In the genomic region with DNA sequence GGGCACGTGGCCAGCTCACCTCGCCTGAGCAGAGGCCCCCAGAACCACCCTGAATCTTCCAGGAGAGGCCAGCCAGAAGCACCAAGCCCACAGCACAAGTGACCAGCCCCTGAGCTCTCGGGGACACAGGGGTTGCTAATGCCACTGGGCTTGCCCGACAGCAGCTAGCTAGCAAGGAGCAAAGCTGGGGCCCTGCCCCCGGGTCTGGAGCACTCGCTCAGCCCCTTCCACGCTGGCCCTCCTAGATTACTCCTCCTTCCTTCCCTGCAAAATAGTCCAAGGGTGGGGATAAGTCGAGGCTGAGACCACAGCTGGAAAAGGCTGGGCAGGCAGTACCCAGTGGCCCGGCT, we compare ENCODE assay signal across 22 cellular contexts.
A peak's percentile ranks its signal among the peaks of the same experiment; 100 is the strongest.
DNase-seq lines count a peak whose midpoint lies in the region; ATAC-seq and TF ChIP-seq lines count a peak whose summit lies in the region.
"Had no signal": no experiment of that assay in that cellular context is flagged by ENCODE, and none has a peak within 500 bp of the region (broad histone marks: within the 10 kb centered on the region; RNA-seq: fewer than 3 reads in every experiment).

No MANE protein-coding gene starts in this region.

- no peak for TF ChIP-seq EP300 in esophagus muscularis mucosa (IDR thresholded peaks at IDR 0.05)
- TF ChIP-seq EP300 in tibial nerve (IDR thresholded peaks at IDR 0.05): no peak

- no peaks in the 10 kb centered on the region for H3K9me3 Mint-ChIP-seq in nephron
- H3K9me3 Mint-ChIP-seq: activated T-cell treated with anti-CD3 and anti-CD28 coated beads, Interleukin-2, amount 50 U/mL, for 4 hours; CD4-positive, CD25-positive, alpha-beta regulatory T cell had no signal

- peaks cover 68% of the 10 kb centered on the region for H3K4me1 Mint-ChIP-seq in nephron
- H3K4me1 Mint-ChIP-seq: CD4-positive, CD25-positive, alpha-beta regulatory T cell had no signal

- peak overlapping the region in 1 of 3 experiments; percentile 73 for H3K4me3 Mint-ChIP-seq in nephron
- H3K4me3 Mint-ChIP-seq: activated T-cell treated with anti-CD3 and anti-CD28 coated beads, Interleukin-2, amount 50 U/mL, for 4 hours; CD4-positive, CD25-positive, alpha-beta regulatory T cell had no signal

- H3K36me3 ChIP-seq in esophagus muscularis mucosa (no peaks in the 10 kb centered on the region), tibial nerve (no peaks in the 10 kb centered on the region)
- H3K36me3 ChIP-seq: thoracic aorta had no signal

- H3K27me3 ChIP-seq in esophagus muscularis mucosa (no peaks in the 10 kb centered on the region), tibial nerve (no peaks in the 10 kb centered on the region)

- H3K4me3 ChIP-seq in esophagus muscularis mucosa: no peak overlapping the region
- no peak overlapping the region for H3K4me3 ChIP-seq in tibial nerve
- H3K4me3 ChIP-seq: thoracic aorta had no signal

- 94% methylated on average over 5 of the region's 9 CpGs for WGBS in esophagus muscularis mucosa
- WGBS in tibial nerve, 2 donors: 55 to 69% methylated on average over 7 to 9 of the region's 9 CpGs

- intact Hi-C loops in esophagus muscularis mucosa (cut with DNase I): no loop called here

- H3K27ac Mint-ChIP-seq in nephron: peak overlapping the region; percentile 69 to 99 (median 99)
- H3K27ac Mint-ChIP-seq: CD4-positive, CD25-positive, alpha-beta regulatory T cell had no signal

- H3K9me3 ChIP-seq in esophagus muscularis mucosa: no peaks in the 10 kb centered on the region
- H3K9me3 ChIP-seq in tibial nerve: no peaks in the 10 kb centered on the region
- H3K9me3 ChIP-seq: thoracic aorta had no signal

- H3K27me3 Mint-ChIP-seq in nephron (ENCODE audit: low read depth): peaks cover 4% of the 10 kb centered on the region
- H3K27me3 Mint-ChIP-seq: CD4-positive, CD25-positive, alpha-beta regulatory T cell had no signal

- no peak for ATAC-seq in HG02623 (IDR thresholded peaks at IDR 0.05; ENCODE audit: unreplicated experiment)
- ATAC-seq in HG02678 (IDR thresholded peaks at IDR 0.05; ENCODE audit: unreplicated experiment): no peak
- ATAC-seq: activated T-cell treated with anti-CD3 and anti-CD28 coated beads, Interleukin-2, amount 50 U/mL, for 4 hours; HCT116 had no signal

- H3K4me1 ChIP-seq in esophagus muscularis mucosa (peaks cover 25 to 93% (median 80%) of the 10 kb centered on the region in 4 donors), tibial nerve (peaks cover 0 to 97% (median 58%) of the 10 kb centered on the region in 4 donors)

- no peak for TF ChIP-seq POLR2A in esophagus muscularis mucosa (IDR thresholded peaks at IDR 0.05; ENCODE audit: low read depth)
- no peak for TF ChIP-seq POLR2A in tibial nerve (IDR thresholded peaks at IDR 0.05)

- TF ChIP-seq CTCF in esophagus muscularis mucosa (IDR thresholded peaks at IDR 0.05): no peak
- no peak for TF ChIP-seq CTCF in nephron (IDR thresholded peaks at IDR 0.05; ENCODE audit: unreplicated experiment in 3 of 3)
- no peak for TF ChIP-seq CTCF in tibial nerve (IDR thresholded peaks at IDR 0.05)

- H3K27ac ChIP-seq in esophagus muscularis mucosa (replicated peaks in 1 of 4) (peak overlapping the region; percentile 57 to 71 (median 67)), tibial nerve (peak overlapping the region in 3 of 4 donors; percentile 57 to 78 (median 68))

- peak; percentile 31 for DNase-seq in activated effector memory CD4-positive, alpha-beta T cell treated with anti-CD3 and anti-CD28 coated beads, Interleukin-2, amount 50 U/mL, for 16 hours
- DNase-seq in activated effector memory CD4-positive, alpha-beta T cell treated with Interleukin-2 at 50 U/mL for 16 hours: no peak
- DNase-seq in esophagus muscularis mucosa (ENCODE audit: extremely low spot score) (no peak), tibial nerve (ENCODE audit: low spot score in 2 of 2) (no peak), AG08396 (ENCODE audit: low spot score) (no peak)
- DNase-seq: activated CD4-positive, alpha-beta T cell treated with anti-CD3 and anti-CD28 coated beads, Interleukin-2, amount 50 U/mL, for 48 hours; activated T-cell treated with anti-CD3 and anti-CD28 coated beads, Interleukin-2, amount 50 U/mL, for 4 hours; CD4-positive, CD25-positive, alpha-beta regulatory T cell; central memory CD4-positive, alpha-beta T cell; DMS79; effector CD4-positive, alpha-beta T cell; hypothalamus; kidney glomerular epithelial cell; NCI-H1436 treated with DMSO at 0.1 percent for 48 hours; occipital lobe; small intestine; T-helper 1 cell had no signal

- no peaks in the 10 kb centered on the region for H3K36me3 Mint-ChIP-seq in nephron (ENCODE audit: low read depth)
- H3K36me3 Mint-ChIP-seq: CD4-positive, CD25-positive, alpha-beta regulatory T cell had no signal
